1 cellular context compared by ENCODE assay signal in genomic region chr2:197515798-197516761, GRCh38.
A peak's percentile ranks its signal among the peaks of the same experiment; 100 is the strongest.
TF ChIP-seq lines count a peak whose summit lies in the region.

Gene MOB4 (plus strand): TSS chr2:197516066. CDS start chr2:197516087, 21 bp downstream.

TF ChIP-seq in HepG2, 621 proteins besides CTCF, POLR2A, EP300 and RAD21 (continued from another document and continues in another):
- 0 out of 2 replicates have a peak, but pooled peaks have one; percentile 24 for TF ChIP-seq LCORL (IDR thresholded peaks at IDR 0.05)
- peak; percentile 96 for TF ChIP-seq LCORL (CRISPR knock-in tag; IDR thresholded peaks at IDR 0.05)
- TF ChIP-seq ZNF703 (CRISPR knock-in tag; IDR thresholded peaks at IDR 0.05; ENCODE audit: borderline replicate concordance), result peak; percentile 89; the same call in 1 of the 2 replicates
- no peak for TF ChIP-seq NR3C1 (CRISPR knock-in tag; IDR thresholded peaks at IDR 0.05)
- TF ChIP-seq ARNT (IDR thresholded peaks at IDR 0.05), result no peak
- TF ChIP-seq RARG (CRISPR knock-in tag; IDR thresholded peaks at IDR 0.05; ENCODE audit: low read depth), result peak; percentile 99
- TF ChIP-seq, protein P1, sequence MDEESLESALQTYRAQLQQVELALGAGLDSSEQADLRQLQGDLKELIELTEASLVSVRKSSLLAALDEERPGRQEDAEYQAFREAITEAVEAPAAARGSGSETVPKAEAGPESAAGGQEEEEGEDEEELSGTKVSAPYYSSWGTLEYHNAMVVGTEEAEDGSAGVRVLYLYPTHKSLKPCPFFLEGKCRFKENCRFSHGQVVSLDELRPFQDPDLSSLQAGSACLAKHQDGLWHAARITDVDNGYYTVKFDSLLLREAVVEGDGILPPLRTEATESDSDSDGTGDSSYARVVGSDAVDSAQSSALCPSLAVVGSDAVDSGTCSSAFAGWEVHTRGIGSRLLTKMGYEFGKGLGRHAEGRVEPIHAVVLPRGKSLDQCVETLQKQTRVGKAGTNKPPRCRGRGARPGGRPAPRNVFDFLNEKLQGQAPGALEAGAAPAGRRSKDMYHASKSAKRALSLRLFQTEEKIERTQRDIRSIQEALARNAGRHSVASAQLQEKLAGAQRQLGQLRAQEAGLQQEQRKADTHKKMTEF (CRISPR knock-in tag; IDR thresholded peaks at IDR 0.05), result peak; percentile 100
- TF ChIP-seq, protein P2, sequence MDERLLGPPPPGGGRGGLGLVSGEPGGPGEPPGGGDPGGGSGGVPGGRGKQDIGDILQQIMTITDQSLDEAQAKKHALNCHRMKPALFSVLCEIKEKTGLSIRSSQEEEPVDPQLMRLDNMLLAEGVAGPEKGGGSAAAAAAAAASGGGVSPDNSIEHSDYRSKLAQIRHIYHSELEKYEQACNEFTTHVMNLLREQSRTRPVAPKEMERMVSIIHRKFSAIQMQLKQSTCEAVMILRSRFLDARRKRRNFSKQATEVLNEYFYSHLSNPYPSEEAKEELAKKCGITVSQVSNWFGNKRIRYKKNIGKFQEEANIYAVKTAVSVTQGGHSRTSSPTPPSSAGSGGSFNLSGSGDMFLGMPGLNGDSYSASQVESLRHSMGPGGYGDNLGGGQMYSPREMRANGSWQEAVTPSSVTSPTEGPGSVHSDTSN (CRISPR knock-in tag; IDR thresholded peaks at IDR 0.05), result peak; percentile 71
- TF ChIP-seq, protein P3, sequence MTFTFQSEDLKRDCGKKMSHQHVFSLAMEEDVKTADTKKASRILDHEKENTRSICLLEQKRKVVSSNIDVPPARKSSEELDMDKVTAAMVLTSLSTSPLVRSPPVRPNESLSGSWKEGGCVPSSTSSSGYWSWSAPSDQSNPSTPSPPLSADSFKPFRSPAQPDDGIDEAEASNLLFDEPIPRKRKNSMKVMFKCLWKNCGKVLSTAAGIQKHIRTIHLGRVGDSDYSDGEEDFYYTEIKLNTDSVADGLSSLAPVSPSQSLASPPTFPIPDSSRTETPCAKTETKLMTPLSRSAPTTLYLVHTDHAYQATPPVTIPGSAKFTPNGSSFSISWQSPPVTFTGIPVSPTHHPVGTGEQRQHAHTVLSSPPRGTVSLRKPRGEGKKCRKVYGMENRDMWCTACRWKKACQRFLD (CRISPR knock-in tag; IDR thresholded peaks at IDR 0.05; ENCODE audit: borderline replicate concordance), result peak; percentile 80; the same call in 1 of the 2 replicates
- peak; percentile 91 for TF ChIP-seq HOXA5 (CRISPR knock-in tag; IDR thresholded peaks at IDR 0.05)
- TF ChIP-seq AGO2 (optimal IDR thresholded peaks at IDR 0.05; ENCODE audit: low read depth, low read length), result peak; percentile 97
- peak; percentile 35; the same call in 1 of the 2 replicates for TF ChIP-seq FOXK2 (IDR thresholded peaks at IDR 0.05)
- TF ChIP-seq, protein P4, sequence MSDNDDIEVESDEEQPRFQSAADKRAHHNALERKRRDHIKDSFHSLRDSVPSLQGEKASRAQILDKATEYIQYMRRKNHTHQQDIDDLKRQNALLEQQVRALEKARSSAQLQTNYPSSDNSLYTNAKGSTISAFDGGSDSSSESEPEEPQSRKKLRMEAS (IDR thresholded peaks at IDR 0.05), result peak; percentile 99
- TF ChIP-seq NFIC (IDR thresholded peaks at IDR 0.05; ENCODE audit: low read length), result no peak
- TF ChIP-seq TEF (CRISPR knock-in tag; IDR thresholded peaks at IDR 0.05), result peak; percentile 8; the same call in 1 of the 2 replicates
- peak; percentile 56; the same call in 1 of the 2 replicates for TF ChIP-seq SRF (IDR thresholded peaks at IDR 0.05; ENCODE audit: low read depth, low read length)
- peak; percentile 99 for TF ChIP-seq REL (CRISPR knock-in tag; conservative IDR thresholded peaks at IDR 0.05)
- TF ChIP-seq ZSCAN29 (CRISPR knock-in tag; conservative IDR thresholded peaks at IDR 0.05), result peak; percentile 98
- TF ChIP-seq, protein P5, sequence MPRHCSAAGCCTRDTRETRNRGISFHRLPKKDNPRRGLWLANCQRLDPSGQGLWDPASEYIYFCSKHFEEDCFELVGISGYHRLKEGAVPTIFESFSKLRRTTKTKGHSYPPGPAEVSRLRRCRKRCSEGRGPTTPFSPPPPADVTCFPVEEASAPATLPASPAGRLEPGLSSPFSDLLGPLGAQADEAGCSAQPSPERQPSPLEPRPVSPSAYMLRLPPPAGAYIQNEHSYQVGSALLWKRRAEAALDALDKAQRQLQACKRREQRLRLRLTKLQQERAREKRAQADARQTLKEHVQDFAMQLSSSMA (CRISPR knock-in tag; IDR thresholded peaks at IDR 0.05), result peak; percentile 96
- TF ChIP-seq KMT2A (CRISPR knock-in tag; IDR thresholded peaks at IDR 0.05), result peak; percentile 100
- peak; percentile 97 for TF ChIP-seq NFKB2 (CRISPR knock-in tag; IDR thresholded peaks at IDR 0.05; ENCODE audit: borderline replicate concordance)
- TF ChIP-seq ZNF557 (CRISPR knock-in tag; IDR thresholded peaks at IDR 0.05), result no peak
- TF ChIP-seq, protein P6, sequence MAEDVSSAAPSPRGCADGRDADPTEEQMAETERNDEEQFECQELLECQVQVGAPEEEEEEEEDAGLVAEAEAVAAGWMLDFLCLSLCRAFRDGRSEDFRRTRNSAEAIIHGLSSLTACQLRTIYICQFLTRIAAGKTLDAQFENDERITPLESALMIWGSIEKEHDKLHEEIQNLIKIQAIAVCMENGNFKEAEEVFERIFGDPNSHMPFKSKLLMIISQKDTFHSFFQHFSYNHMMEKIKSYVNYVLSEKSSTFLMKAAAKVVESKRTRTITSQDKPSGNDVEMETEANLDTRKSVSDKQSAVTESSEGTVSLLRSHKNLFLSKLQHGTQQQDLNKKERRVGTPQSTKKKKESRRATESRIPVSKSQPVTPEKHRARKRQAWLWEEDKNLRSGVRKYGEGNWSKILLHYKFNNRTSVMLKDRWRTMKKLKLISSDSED (CRISPR knock-in tag; IDR thresholded peaks at IDR 0.05), result peak; percentile 85; the same call in 1 of the 2 replicates
- peak; percentile 43; the same call in 1 of the 2 replicates for TF ChIP-seq SIX1 (CRISPR knock-in tag; IDR thresholded peaks at IDR 0.05; ENCODE audit: borderline replicate concordance)
- peak; percentile 100 for TF ChIP-seq SPEN (CRISPR knock-in tag; IDR thresholded peaks at IDR 0.05; ENCODE audit: low read depth)
- TF ChIP-seq BHLHE40 (IDR thresholded peaks at IDR 0.05; ENCODE audit: low read length), result peak; percentile 58; the same call in 1 of the 2 replicates
- peak; percentile 96; the same call in 1 of the 2 replicates for TF ChIP-seq THYN1 (CRISPR knock-in tag; IDR thresholded peaks at IDR 0.05; ENCODE audit: borderline replicate concordance, low read depth)
- peak; percentile 97 for TF ChIP-seq TSC22D2 (CRISPR knock-in tag; IDR thresholded peaks at IDR 0.05; ENCODE audit: borderline replicate concordance)
- TF ChIP-seq, protein P7, sequence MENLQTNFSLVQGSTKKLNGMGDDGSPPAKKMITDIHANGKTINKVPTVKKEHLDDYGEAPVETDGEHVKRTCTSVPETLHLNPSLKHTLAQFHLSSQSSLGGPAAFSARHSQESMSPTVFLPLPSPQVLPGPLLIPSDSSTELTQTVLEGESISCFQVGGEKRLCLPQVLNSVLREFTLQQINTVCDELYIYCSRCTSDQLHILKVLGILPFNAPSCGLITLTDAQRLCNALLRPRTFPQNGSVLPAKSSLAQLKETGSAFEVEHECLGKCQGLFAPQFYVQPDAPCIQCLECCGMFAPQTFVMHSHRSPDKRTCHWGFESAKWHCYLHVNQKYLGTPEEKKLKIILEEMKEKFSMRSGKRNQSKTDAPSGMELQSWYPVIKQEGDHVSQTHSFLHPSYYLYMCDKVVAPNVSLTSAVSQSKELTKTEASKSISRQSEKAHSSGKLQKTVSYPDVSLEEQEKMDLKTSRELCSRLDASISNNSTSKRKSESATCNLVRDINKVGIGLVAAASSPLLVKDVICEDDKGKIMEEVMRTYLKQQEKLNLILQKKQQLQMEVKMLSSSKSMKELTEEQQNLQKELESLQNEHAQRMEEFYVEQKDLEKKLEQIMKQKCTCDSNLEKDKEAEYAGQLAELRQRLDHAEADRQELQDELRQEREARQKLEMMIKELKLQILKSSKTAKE (CRISPR knock-in tag; IDR thresholded peaks at IDR 0.05; ENCODE audit: borderline replicate concordance), result peak; percentile 93
- TF ChIP-seq, protein P8, sequence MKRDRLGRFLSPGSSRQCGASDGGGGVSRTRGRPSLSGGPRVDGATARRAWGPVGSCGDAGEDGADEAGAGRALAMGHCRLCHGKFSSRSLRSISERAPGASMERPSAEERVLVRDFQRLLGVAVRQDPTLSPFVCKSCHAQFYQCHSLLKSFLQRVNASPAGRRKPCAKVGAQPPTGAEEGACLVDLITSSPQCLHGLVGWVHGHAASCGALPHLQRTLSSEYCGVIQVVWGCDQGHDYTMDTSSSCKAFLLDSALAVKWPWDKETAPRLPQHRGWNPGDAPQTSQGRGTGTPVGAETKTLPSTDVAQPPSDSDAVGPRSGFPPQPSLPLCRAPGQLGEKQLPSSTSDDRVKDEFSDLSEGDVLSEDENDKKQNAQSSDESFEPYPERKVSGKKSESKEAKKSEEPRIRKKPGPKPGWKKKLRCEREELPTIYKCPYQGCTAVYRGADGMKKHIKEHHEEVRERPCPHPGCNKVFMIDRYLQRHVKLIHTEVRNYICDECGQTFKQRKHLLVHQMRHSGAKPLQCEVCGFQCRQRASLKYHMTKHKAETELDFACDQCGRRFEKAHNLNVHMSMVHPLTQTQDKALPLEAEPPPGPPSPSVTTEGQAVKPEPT (CRISPR knock-in tag; IDR thresholded peaks at IDR 0.05; ENCODE audit: low read depth), result peak; percentile 71
- no peak for TF ChIP-seq TCF12 (IDR thresholded peaks at IDR 0.05)
- peak; percentile 96 for TF ChIP-seq TCF12 (CRISPR knock-in tag; IDR thresholded peaks at IDR 0.05)
- TF ChIP-seq KDM5A (IDR thresholded peaks at IDR 0.05; ENCODE audit: borderline replicate concordance, low read length), result peak; percentile 90
- TF ChIP-seq, protein P9, sequence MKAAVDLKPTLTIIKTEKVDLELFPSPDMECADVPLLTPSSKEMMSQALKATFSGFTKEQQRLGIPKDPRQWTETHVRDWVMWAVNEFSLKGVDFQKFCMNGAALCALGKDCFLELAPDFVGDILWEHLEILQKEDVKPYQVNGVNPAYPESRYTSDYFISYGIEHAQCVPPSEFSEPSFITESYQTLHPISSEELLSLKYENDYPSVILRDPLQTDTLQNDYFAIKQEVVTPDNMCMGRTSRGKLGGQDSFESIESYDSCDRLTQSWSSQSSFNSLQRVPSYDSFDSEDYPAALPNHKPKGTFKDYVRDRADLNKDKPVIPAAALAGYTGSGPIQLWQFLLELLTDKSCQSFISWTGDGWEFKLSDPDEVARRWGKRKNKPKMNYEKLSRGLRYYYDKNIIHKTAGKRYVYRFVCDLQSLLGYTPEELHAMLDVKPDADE (CRISPR knock-in tag; IDR thresholded peaks at IDR 0.05), result no peak
- TF ChIP-seq ZBTB44 (CRISPR knock-in tag; IDR thresholded peaks at IDR 0.05), result peak; percentile 94
- peak; percentile 99 for TF ChIP-seq FOXC1 (CRISPR knock-in tag; IDR thresholded peaks at IDR 0.05; ENCODE audit: borderline replicate concordance)
- peak; percentile 57 for TF ChIP-seq ZFP37 (CRISPR knock-in tag; IDR thresholded peaks at IDR 0.05; ENCODE audit: borderline replicate concordance)
- peak; percentile 37; the same call in 1 of the 2 replicates for TF ChIP-seq DPF2 (CRISPR knock-in tag; IDR thresholded peaks at IDR 0.05; ENCODE audit: borderline replicate concordance, low read depth)
- no peak for TF ChIP-seq ZNF337 (CRISPR knock-in tag; IDR thresholded peaks at IDR 0.05; ENCODE audit: borderline replicate concordance, low read depth)
- peak; percentile 95; the same call in 1 of the 2 replicates for TF ChIP-seq ZNF34 (CRISPR knock-in tag; IDR thresholded peaks at IDR 0.05; ENCODE audit: borderline replicate concordance)
- TF ChIP-seq, protein P10, sequence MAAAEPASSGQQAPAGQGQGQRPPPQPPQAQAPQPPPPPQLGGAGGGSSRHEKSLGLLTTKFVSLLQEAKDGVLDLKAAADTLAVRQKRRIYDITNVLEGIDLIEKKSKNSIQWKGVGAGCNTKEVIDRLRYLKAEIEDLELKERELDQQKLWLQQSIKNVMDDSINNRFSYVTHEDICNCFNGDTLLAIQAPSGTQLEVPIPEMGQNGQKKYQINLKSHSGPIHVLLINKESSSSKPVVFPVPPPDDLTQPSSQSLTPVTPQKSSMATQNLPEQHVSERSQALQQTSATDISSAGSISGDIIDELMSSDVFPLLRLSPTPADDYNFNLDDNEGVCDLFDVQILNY (CRISPR knock-in tag; conservative IDR thresholded peaks at IDR 0.05), result peak; percentile 90
- TF ChIP-seq ZNF343 (CRISPR knock-in tag; IDR thresholded peaks at IDR 0.05), result peak; percentile 99
- TF ChIP-seq REXO4 (CRISPR knock-in tag; IDR thresholded peaks at IDR 0.05; ENCODE audit: borderline replicate concordance), result peak; percentile 93
- peak; percentile 98 for TF ChIP-seq ZNF891 (CRISPR knock-in tag; IDR thresholded peaks at IDR 0.05)
- peak; percentile 95; the same call in 1 of the 2 replicates for TF ChIP-seq ZNF720 (CRISPR knock-in tag; IDR thresholded peaks at IDR 0.05)
- peak; percentile 91 for TF ChIP-seq HBP1 (CRISPR knock-in tag; IDR thresholded peaks at IDR 0.05; ENCODE audit: low read depth)
- TF ChIP-seq SP140L (CRISPR knock-in tag; IDR thresholded peaks at IDR 0.05; ENCODE audit: borderline replicate concordance), result peak; percentile 70; the same call in 1 of the 2 replicates
- TF ChIP-seq, protein P11, sequence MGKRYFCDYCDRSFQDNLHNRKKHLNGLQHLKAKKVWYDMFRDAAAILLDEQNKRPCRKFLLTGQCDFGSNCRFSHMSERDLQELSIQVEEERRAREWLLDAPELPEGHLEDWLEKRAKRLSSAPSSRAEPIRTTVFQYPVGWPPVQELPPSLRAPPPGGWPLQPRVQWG (CRISPR knock-in tag; IDR thresholded peaks at IDR 0.05; ENCODE audit: borderline replicate concordance, low read depth), result 0 out of 2 replicates have a peak, but pooled peaks have one; percentile 57
- TF ChIP-seq RAD51 (IDR thresholded peaks at IDR 0.05; ENCODE audit: borderline replicate concordance), result no peak
